8 cellular contexts compared by ENCODE assay signal in the genomic region with DNA sequence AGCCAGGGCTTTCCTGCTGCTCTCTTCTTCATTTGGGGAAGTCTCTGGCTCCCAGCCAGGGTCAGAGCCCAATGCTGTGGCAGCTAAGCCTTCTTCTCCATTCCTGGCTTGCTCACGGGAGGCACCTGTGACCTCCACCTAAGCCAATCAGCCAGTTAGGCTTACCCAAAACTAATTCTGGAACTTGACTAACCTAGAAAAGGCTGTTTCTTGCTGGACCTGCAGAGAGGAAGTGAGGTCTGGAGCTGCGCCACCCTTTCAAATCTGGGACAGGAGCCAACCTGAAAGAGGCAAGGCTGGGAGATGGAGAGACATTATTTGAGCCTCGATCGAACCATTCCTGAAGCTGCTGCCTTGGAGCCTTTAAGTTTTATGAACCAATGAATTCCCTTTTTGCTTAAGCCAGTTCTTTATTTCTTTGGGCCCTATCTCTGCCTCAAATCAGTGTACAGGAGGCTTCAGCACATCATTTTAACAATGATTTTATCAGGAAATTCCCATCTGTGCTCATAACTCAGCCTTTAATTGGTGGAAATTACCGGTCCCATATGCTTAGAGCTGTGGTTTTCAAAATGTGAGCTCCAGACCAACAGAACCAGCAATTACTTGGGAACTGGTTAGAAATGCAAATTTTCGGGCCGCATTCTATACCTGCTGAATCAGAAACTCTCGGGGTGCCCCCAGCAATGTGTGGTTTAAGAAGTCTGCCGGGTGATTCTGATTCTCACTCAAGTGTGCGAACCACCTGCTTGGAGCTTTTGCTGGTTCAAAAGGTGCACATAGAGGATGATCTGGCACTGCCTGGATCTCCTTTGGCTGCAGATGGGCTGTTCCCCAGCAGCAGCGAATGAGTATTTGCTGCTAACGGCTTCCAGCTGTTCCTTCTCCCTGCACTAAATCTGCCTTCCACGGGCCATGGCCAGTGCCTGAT. TPM values are rescaled to one million over a fixed set of nuclear protein-coding genes. Genes with fewer than 3 reads are reported as not detected.
DNase-seq lines count a peak whose midpoint lies in the region; ATAC-seq, FAIRE-seq and TF ChIP-seq lines count a peak whose summit lies in the region.

No MANE protein-coding gene starts in this region.

- H3K79me1 ChIP-seq in neuronal stem cell (ENCODE audit: low read depth, low read length): no peaks in the 10 kb centered on the region

- peak overlapping the region; percentile 26 for H3K4me2 ChIP-seq in PC-3 (ENCODE audit: low read length)
- H3K4me2 ChIP-seq in keratinocyte (ENCODE audit: control insufficient read depth, extremely low read depth, insufficient read depth, low read depth, low read length): no peak overlapping the region
- H3K4me2 ChIP-seq in neuronal stem cell (ENCODE audit: insufficient read depth, low read length, poor library complexity, severe bottlenecking): no peak overlapping the region

- no peaks in the 10 kb centered on the region for H3K36me3 Mint-ChIP-seq in T-helper 2 cell treated with Interferon-gamma antibody and Interleukin-4, amounts not matched to agents 5 μg/mL and 100 μg/mL, for 36 hours (ENCODE audit: low read depth)

- dilution Hi-C loops in keratinocyte (cut with MboI; ENCODE audit: extremely low pct_ligation_motif_present, low sequenced_read_pairs): no loop called here

- H3K9ac ChIP-seq in PC-3 (ENCODE audit: low read length): peak overlapping the region; percentile 32
- no peak overlapping the region for H3K9ac ChIP-seq in keratinocyte (ENCODE audit: control insufficient read depth, extremely low read depth, insufficient read depth, low read length)
- H3K9ac ChIP-seq in neuronal stem cell (ENCODE audit: low read depth, low read length, poor library complexity): no peak overlapping the region

- POLR2A ChIA-PET in PC-3 (lab: Charles Lee; ENCODE audit: unreplicated experiment): no interaction called here

- no peak overlapping the region for H2BK120ac ChIP-seq in neuronal stem cell (ENCODE audit: low read depth, low read length)

- H3K9me1 ChIP-seq in keratinocyte (ENCODE audit: control insufficient read depth, extremely low read depth, insufficient read depth, low read length): no peaks in the 10 kb centered on the region

- no peak overlapping the region for H3K4ac ChIP-seq in neuronal stem cell (ENCODE audit: low read length)

- H4K91ac ChIP-seq in neuronal stem cell (ENCODE audit: low read depth, low read length, poor library complexity): no peak overlapping the region

- CTCF ChIA-PET in PC-3 (lab: Charles Lee): no interaction called here

- H3K79me2 ChIP-seq in PC-3 (ENCODE audit: low read length) (no peaks in the 10 kb centered on the region), keratinocyte (ENCODE audit: control insufficient read depth, insufficient read depth, low read length) (no peaks in the 10 kb centered on the region)

- no peak overlapping the region for H2BK5ac ChIP-seq in neuronal stem cell (ENCODE audit: low read length)

- peak; percentile 32 for DNase-seq in T-helper 2 cell treated with Interferon-gamma antibody and Interleukin-4, amounts not matched to agents 5 μg/mL and 100 μg/mL, for 36 hours (ENCODE audit: low spot score)
- no peak for DNase-seq in T-helper 2 cell
- peak; percentile 87 for DNase-seq in PC-3
- DNase-seq in keratinocyte (ENCODE audit: low read depth, low spot score): no peak
- DNase-seq in neuronal stem cell (ENCODE audit: low spot score): no peak
- DNase-seq in T1000 (lab: John Stamatoyannopoulos, UW): no peak
- DNase-seq in HTR-8/SVneo (ENCODE audit: insufficient read length, low spot score): no peak

- H3K27ac Mint-ChIP-seq in T-helper 2 cell treated with Interferon-gamma antibody and Interleukin-4, amounts not matched to agents 5 μg/mL and 100 μg/mL, for 36 hours: no peak overlapping the region

- peak overlapping the region; percentile 15; the same call in 1 of the 2 replicates for H2AFZ ChIP-seq in PC-3 (ENCODE audit: low read length)
- no peak overlapping the region for H2AFZ ChIP-seq in keratinocyte (ENCODE audit: control insufficient read depth, low read length)
- H2AFZ ChIP-seq in neuronal stem cell (ENCODE audit: low read length): no peak overlapping the region

- no peak overlapping the region for H3K14ac ChIP-seq in neuronal stem cell (ENCODE audit: low read length)

- FAIRE-seq in keratinocyte (lab: Jason Lieb, UNC): peak; percentile 78
- FAIRE-seq in HTR-8/SVneo (lab: Jason Lieb, UNC): no peak

- H3K36me3 ChIP-seq in PC-3 (ENCODE audit: low read depth, low read length) (no peaks in the 10 kb centered on the region), keratinocyte (ENCODE audit: control insufficient read depth in 2 of 2, extremely low read depth in 1 of 2, insufficient read depth in 2 of 2, low read length in 2 of 2) (no peaks in the 10 kb centered on the region), neuronal stem cell (replicated peaks in 1 of 2; ENCODE audit: control insufficient read depth in 2 of 2, insufficient read depth in 2 of 2, low read length in 2 of 2) (no peaks in the 10 kb centered on the region)

- H4K8ac ChIP-seq in neuronal stem cell (ENCODE audit: low read depth, low read length): no peak overlapping the region

- no CpG with 5 or more reads among the region's 13 CpGs for WGBS in neuronal stem cell (ENCODE audit: extremely low coverage in 2 of 2, insufficient read length in 2 of 2, insufficient replicate concordance in 1 of 2), 2 donors

- ATAC-seq in HG02938 (IDR thresholded peaks at IDR 0.05; ENCODE audit: unreplicated experiment): peak; percentile 53
- peak; percentile 25 for ATAC-seq in PC-3

- H3K9me3 ChIP-seq in PC-3 (ENCODE audit: low read length) (no peaks in the 10 kb centered on the region), keratinocyte (ENCODE audit: control insufficient read depth, low read depth, low read length) (no peaks in the 10 kb centered on the region), neuronal stem cell (replicated peaks in 1 of 2; ENCODE audit: control insufficient read depth in 2 of 2, insufficient read depth in 1 of 2, low read depth in 1 of 2, low read length in 2 of 2) (no peaks in the 10 kb centered on the region)

- no peak overlapping the region for H3K18ac ChIP-seq in neuronal stem cell (ENCODE audit: low read length)

- TF ChIP-seq CTCF in PC-3 (conservative IDR thresholded peaks at IDR 0.05; ENCODE audit: low read depth, low read length): no peak
- TF ChIP-seq CTCF in keratinocyte (optimal IDR thresholded peaks at IDR 0.05 in 1 of 3, IDR thresholded peaks at IDR 0.05 in 1 of 3, conservative IDR thresholded peaks at IDR 0.05 in 1 of 3; ENCODE audit: extremely low read depth in 1 of 3, insufficient read depth in 2 of 3, low read length in 3 of 3): no peak

- H3K9me3 Mint-ChIP-seq in T-helper 2 cell treated with Interferon-gamma antibody and Interleukin-4, amounts not matched to agents 5 μg/mL and 100 μg/mL, for 36 hours: no peaks in the 10 kb centered on the region

- H4K20me1 ChIP-seq in PC-3 (ENCODE audit: low read length) (no peaks in the 10 kb centered on the region), keratinocyte (ENCODE audit: control insufficient read depth, extremely low read depth, insufficient read depth, low read length) (no peaks in the 10 kb centered on the region)

- no peak overlapping the region for H3K4me3 ChIP-seq in PC-3 (ENCODE audit: low read length)
- H3K4me3 ChIP-seq in keratinocyte (ENCODE audit: control insufficient read depth in 2 of 3, extremely low read depth in 1 of 3, insufficient read depth in 2 of 3, low read depth in 1 of 3, low read length in 3 of 3): no peak overlapping the region
- H3K4me3 ChIP-seq in neuronal stem cell (ENCODE audit: low read length in 2 of 2): no peak overlapping the region

- H3K9me2 ChIP-seq in PC-3 (replicated peaks; ENCODE audit: low read length): no peaks in the 10 kb centered on the region

- H2BK12ac ChIP-seq in neuronal stem cell (ENCODE audit: low read length): no peak overlapping the region

- no TSS peak for BruUV-seq in PC-3 (replicated peaks; lab: Mats Ljungman, UMichigan)

- H2AK5ac ChIP-seq in neuronal stem cell (ENCODE audit: low read depth, low read length): no peak overlapping the region

- no peak overlapping the region for H3K23ac ChIP-seq in neuronal stem cell (ENCODE audit: low read depth, low read length, poor library complexity)

- intact Hi-C loops in PC-3 (cut with micrococcal nuclease): no loop called here

- H3K27me3 Mint-ChIP-seq in T-helper 2 cell treated with Interferon-gamma antibody and Interleukin-4, amounts not matched to agents 5 μg/mL and 100 μg/mL, for 36 hours (ENCODE audit: low read depth): peaks cover 7% of the 10 kb centered on the region

- no peak overlapping the region for H2BK15ac ChIP-seq in neuronal stem cell (ENCODE audit: low read length)

- H3K4me1 Mint-ChIP-seq in T-helper 2 cell treated with Interferon-gamma antibody and Interleukin-4, amounts not matched to agents 5 μg/mL and 100 μg/mL, for 36 hours (ENCODE audit: low read depth): peaks cover 46% of the 10 kb centered on the region

- no peak overlapping the region for H3K4me3 Mint-ChIP-seq in T-helper 2 cell treated with Interferon-gamma antibody and Interleukin-4, amounts not matched to agents 5 μg/mL and 100 μg/mL, for 36 hours

- H3K27ac ChIP-seq in PC-3 (ENCODE audit: low read length): peak overlapping the region; percentile 75
- H3K27ac ChIP-seq in keratinocyte (ENCODE audit: control insufficient read depth, insufficient read depth, low read length): no peak overlapping the region
- H3K27ac ChIP-seq in neuronal stem cell (replicated peaks; ENCODE audit: low read length): no peak overlapping the region

- H3K4me1 ChIP-seq in PC-3 (ENCODE audit: insufficient read depth, low read length): peaks cover 40% of the 10 kb centered on the region
- peaks cover 19% of the 10 kb centered on the region for H3K4me1 ChIP-seq in keratinocyte (ENCODE audit: control insufficient read depth, extremely low read depth, insufficient read depth, low read length)
- peaks cover 3 to 4% of the 10 kb centered on the region in 2 donors for H3K4me1 ChIP-seq in neuronal stem cell (ENCODE audit: control insufficient read depth in 2 of 2, insufficient read depth in 1 of 2, low read depth in 1 of 2, low read length in 2 of 2)

- no peaks in the 10 kb centered on the region for H3F3A ChIP-seq in PC-3 (ENCODE audit: low read length, unreplicated experiment)

- H3K27me3 ChIP-seq in PC-3 (ENCODE audit: low read length) (no peaks in the 10 kb centered on the region), keratinocyte (ENCODE audit: control insufficient read depth, extremely low read depth, insufficient read depth, low read length) (no peaks in the 10 kb centered on the region), neuronal stem cell (ENCODE audit: control insufficient read depth in 3 of 3, insufficient read depth in 3 of 3, low read depth in 1 of 3, low read length in 3 of 3) (peaks cover 0 to 28% (median 0%) of the 10 kb centered on the region in 3 experiments)

RNA-seq across cellular contexts. Expression of a gene that starts 35.9 kb away (rescaled TPM):
- 59.3 and 82.4 TPM in 2 replicates for total RNA-seq in PC-3 (2014; rRNA removed)
- polyA plus RNA-seq in keratinocyte: 2.0 to 4.3 TPM (median 2.6 TPM) in 3 replicates
- 4.9 TPM for polyA plus RNA-seq in keratinocyte (2011; ENCODE audit: low read depth)
- 2.5 and 5.3 TPM in 2 replicates for polyA plus RNA-seq in keratinocyte (2011; cell fraction: cytosol; rRNA removed)
- polyA plus RNA-seq in keratinocyte (2011; cell fraction: nucleus; rRNA removed): 5.6 and 7.2 TPM in 2 replicates
- polyA plus RNA-seq in keratinocyte (2012; ENCODE audit: low replicate concordance): 8.6 and 13.6 TPM in 2 replicates
- polyA minus RNA-seq in keratinocyte: 0.89 to 9.2 TPM (median 2.3 TPM) in 3 replicates
- polyA minus RNA-seq in keratinocyte (2011; cell fraction: cytosol; rRNA and poly(A)+ RNA removed): 7.9 TPM
- polyA minus RNA-seq in keratinocyte (2011; cell fraction: nucleus; rRNA and poly(A)+ RNA removed): 1.9 and 3.1 TPM in 2 replicates
- 18.2 TPM for polyA plus RNA-seq in neuronal stem cell (2013, experiment 1 of 2)
- polyA plus RNA-seq in neuronal stem cell (2013, experiment 2 of 2): 16.8 TPM

Comparison
In these comparisons a context has a peak if more than half of its experiments do, and no peak if none do; other contexts are left out.
1. DNase-seq: peak in T-helper 2 cell treated with Interferon-gamma antibody and Interleukin-4, amounts not matched to agents 5 μg/mL and 100 μg/mL, for 36 hours (single experiment) and PC-3 (single experiment); none in T-helper 2 cell (0 of 5), keratinocyte (single experiment), neuronal stem cell (single experiment), T1000 (single experiment) and HTR-8/SVneo (single experiment).